In the genomic region with DNA sequence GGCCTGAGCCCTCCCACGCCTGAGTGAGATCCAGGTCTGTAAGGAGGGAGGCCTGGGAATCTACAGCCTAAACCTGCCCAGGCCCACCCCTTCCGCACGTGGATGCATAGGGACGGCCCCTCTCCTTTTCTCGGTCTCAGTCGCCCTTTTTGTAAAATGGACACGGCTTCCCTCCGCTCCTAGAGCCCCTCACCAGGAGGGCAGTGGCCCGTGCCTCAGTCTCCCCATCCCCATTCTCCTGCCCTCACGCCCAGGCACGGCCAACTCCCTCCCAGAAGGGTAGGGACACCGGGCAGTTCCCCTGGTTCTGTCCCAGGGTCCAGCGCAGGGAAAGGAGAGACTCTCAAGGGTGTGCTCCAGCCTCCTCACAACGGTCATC, we compare ENCODE assay signal across 1 cellular context.
TF ChIP-seq lines count a peak whose summit lies in the region.

No MANE protein-coding gene starts in this region.

TF ChIP-seq in GM23338, 12 proteins besides CTCF, POLR2A, EP300 and RAD21 (continued from another document):
- TF ChIP-seq, protein P1, sequence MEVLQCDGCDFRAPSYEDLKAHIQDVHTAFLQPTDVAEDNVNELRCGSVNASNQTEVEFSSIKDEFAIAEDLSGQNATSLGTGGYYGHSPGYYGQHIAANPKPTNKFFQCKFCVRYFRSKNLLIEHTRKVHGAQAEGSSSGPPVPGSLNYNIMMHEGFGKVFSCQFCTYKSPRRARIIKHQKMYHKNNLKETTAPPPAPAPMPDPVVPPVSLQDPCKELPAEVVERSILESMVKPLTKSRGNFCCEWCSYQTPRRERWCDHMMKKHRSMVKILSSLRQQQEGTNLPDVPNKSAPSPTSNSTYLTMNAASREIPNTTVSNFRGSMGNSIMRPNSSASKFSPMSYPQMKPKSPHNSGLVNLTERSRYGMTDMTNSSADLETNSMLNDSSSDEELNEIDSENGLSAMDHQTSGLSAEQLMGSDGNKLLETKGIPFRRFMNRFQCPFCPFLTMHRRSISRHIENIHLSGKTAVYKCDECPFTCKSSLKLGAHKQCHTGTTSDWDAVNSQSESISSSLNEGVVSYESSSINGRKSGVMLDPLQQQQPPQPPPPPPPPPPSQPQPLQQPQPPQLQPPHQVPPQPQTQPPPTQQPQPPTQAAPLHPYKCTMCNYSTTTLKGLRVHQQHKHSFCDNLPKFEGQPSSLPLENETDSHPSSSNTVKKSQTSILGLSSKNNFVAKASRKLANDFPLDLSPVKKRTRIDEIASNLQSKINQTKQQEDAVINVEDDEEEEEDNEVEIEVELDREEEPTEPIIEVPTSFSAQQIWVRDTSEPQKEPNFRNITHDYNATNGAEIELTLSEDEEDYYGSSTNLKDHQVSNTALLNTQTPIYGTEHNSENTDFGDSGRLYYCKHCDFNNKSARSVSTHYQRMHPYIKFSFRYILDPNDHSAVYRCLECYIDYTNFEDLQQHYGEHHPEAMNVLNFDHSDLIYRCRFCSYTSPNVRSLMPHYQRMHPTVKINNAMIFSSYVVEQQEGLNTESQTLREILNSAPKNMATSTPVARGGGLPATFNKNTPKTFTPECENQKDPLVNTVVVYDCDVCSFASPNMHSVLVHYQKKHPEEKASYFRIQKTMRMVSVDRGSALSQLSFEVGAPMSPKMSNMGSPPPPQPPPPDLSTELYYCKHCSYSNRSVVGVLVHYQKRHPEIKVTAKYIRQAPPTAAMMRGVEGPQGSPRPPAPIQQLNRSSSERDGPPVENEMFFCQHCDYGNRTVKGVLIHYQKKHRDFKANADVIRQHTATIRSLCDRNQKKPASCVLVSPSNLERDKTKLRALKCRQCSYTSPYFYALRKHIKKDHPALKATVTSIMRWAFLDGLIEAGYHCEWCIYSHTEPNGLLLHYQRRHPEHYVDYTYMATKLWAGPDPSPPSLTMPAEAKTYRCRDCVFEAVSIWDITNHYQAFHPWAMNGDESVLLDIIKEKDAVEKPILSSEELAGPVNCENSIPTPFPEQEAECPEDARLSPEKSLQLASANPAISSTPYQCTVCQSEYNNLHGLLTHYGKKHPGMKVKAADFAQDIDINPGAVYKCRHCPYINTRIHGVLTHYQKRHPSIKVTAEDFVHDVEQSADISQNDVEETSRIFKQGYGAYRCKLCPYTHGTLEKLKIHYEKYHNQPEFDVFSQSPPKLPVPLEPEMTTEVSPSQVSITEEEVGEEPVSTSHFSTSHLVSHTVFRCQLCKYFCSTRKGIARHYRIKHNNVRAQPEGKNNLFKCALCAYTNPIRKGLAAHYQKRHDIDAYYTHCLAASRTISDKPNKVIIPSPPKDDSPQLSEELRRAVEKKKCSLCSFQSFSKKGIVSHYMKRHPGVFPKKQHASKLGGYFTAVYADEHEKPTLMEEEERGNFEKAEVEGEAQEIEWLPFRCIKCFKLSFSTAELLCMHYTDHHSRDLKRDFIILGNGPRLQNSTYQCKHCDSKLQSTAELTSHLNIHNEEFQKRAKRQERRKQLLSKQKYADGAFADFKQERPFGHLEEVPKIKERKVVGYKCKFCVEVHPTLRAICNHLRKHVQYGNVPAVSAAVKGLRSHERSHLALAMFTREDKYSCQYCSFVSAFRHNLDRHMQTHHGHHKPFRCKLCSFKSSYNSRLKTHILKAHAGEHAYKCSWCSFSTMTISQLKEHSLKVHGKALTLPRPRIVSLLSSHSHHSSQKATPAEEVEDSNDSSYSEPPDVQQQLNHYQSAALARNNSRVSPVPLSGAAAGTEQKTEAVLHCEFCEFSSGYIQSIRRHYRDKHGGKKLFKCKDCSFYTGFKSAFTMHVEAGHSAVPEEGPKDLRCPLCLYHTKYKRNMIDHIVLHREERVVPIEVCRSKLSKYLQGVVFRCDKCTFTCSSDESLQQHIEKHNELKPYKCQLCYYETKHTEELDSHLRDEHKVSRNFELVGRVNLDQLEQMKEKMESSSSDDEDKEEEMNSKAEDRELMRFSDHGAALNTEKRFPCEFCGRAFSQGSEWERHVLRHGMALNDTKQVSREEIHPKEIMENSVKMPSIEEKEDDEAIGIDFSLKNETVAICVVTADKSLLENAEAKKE (CRISPR knock-in tag; IDR thresholded peaks at IDR 0.05) = no peak
- TF ChIP-seq, protein P2, sequence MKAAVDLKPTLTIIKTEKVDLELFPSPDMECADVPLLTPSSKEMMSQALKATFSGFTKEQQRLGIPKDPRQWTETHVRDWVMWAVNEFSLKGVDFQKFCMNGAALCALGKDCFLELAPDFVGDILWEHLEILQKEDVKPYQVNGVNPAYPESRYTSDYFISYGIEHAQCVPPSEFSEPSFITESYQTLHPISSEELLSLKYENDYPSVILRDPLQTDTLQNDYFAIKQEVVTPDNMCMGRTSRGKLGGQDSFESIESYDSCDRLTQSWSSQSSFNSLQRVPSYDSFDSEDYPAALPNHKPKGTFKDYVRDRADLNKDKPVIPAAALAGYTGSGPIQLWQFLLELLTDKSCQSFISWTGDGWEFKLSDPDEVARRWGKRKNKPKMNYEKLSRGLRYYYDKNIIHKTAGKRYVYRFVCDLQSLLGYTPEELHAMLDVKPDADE (IDR thresholded peaks at IDR 0.05) = no peak
